In genomic region chr9:14829204-14829603, GRCh38 we compare ENCODE assay signal across 29 cellular contexts.
DNase-seq lines count a peak whose midpoint lies in the region; ATAC-seq, FAIRE-seq and TF ChIP-seq lines count a peak whose summit lies in the region.
"Had no signal": no experiment of that assay in that cellular context is flagged by ENCODE, and none has a peak within 500 bp of the region (broad histone marks: within the 10 kb centered on the region; RNA-seq: fewer than 3 reads in every experiment).

No MANE protein-coding gene starts in this region.

- FAIRE-seq in HepG2 (lab: Jason Lieb, UNC): no peak
- FAIRE-seq: A204.1, A549, D721Med had no signal

- TF ChIP-seq POLR2A in HepG2 (IDR thresholded peaks at IDR 0.05; ENCODE audit: insufficient read depth in 1 of 2, low read depth in 2 of 2, low read length in 2 of 2) (no peak), right lobe of liver (IDR thresholded peaks at IDR 0.05) (no peak)

- no TSS peak for BruUV-seq in HepG2 (replicated peaks; lab: Mats Ljungman, UMichigan)

- in situ Hi-C loops in HepG2 (cut with HindIII; ENCODE audit: extremely low pct_ligation_motif_present, low pct_unique_long_range_greater_than_20kb): no loop called here

- no peaks in the 10 kb centered on the region for H3K4me1 ChIP-seq in HepG2 (ENCODE audit: insufficient read depth, low read length)
- H3K4me1 ChIP-seq in right lobe of liver: no peaks in the 10 kb centered on the region
- H3K4me1 ChIP-seq: A549, BE2C, Caco-2 had no signal

- no peak overlapping the region for H3K4me2 ChIP-seq in HepG2 (ENCODE audit: low read depth, low read length)
- H3K4me2 ChIP-seq: A549; BLaER1; BLaER1 treated with 17β-estradiol and CSF1 and Interleukin-3, amounts not matched to agents 10 nM and 100 nM had no signal

- DNase-seq in HepG2 (ENCODE audit: low spot score) (no peak), right lobe of liver (no peak)
- DNase-seq: 8988T; ACHN; AML-193; BE2C; C1 segment of cervical spinal cord; Caco-2; Calu3; CD4-positive, alpha-beta memory T cell; CD4-positive, alpha-beta T cell; CD4-positive, CD25-positive, alpha-beta regulatory T cell; CD8-positive, alpha-beta memory T cell; CD8-positive, alpha-beta T cell; COR-L47; DMS 273 treated with DMSO at 0.1 percent for 48 hours; DMS153; DMS53; DMS79; DMS79 treated with DMSO at 0.1 percent for 48 hours; DND-41; EL had no signal

- H3K27ac ChIP-seq in HepG2 (ENCODE audit: extremely low read length, insufficient read depth, low read length): no peak overlapping the region
- H3K27ac ChIP-seq in right lobe of liver: no peak overlapping the region
- H3K27ac ChIP-seq: 22Rv1; A549; BLaER1; BLaER1 treated with 17β-estradiol and CSF1 and Interleukin-3, amounts not matched to agents 10 nM and 100 nM; C4-2B had no signal

- intact Hi-C loops in HepG2 (cut with micrococcal nuclease; ENCODE audit: unreplicated experiment) (no loop called here), right lobe of liver (cut with DNase I) (no loop called here)

- ATAC-seq in HepG2: no peak
- ATAC-seq in right lobe of liver: no peak
- ATAC-seq: A549; CD8-positive, alpha-beta T cell had no signal

- H3K4me3 ChIP-seq in HepG2 (replicated peaks in 1 of 3; ENCODE audit: insufficient read depth in 1 of 3, low read depth in 2 of 3, low read length in 3 of 3) (no peak overlapping the region), right lobe of liver (no peak overlapping the region)
- H3K4me3 ChIP-seq: A549; BLaER1; BLaER1 treated with 17β-estradiol and CSF1 and Interleukin-3, amounts not matched to agents 10 nM and 100 nM had no signal

- TF ChIP-seq EP300 in HepG2 (IDR thresholded peaks at IDR 0.05; ENCODE audit: low read depth in 2 of 2, low read length in 2 of 2): no peak
- no peak for TF ChIP-seq EP300 in HepG2 (CRISPR knock-in tag; IDR thresholded peaks at IDR 0.05; ENCODE audit: borderline replicate concordance)

- no peaks in the 10 kb centered on the region for H3K79me2 ChIP-seq in HepG2 (ENCODE audit: insufficient read depth, low read length)

- H3K9ac ChIP-seq in HepG2 (ENCODE audit: insufficient read depth, low read depth, low read length): no peak overlapping the region
- H3K9ac ChIP-seq: BLaER1; BLaER1 treated with 17β-estradiol and CSF1 and Interleukin-3, amounts not matched to agents 10 nM and 100 nM had no signal

- peaks cover 6 to 88% of the 10 kb centered on the region in 2 experiments for H3K36me3 ChIP-seq in HepG2 (replicated peaks in 1 of 2; ENCODE audit: control insufficient read depth in 1 of 2, insufficient read depth in 2 of 2, low read length in 2 of 2)
- H3K36me3 ChIP-seq in right lobe of liver: no peaks in the 10 kb centered on the region
- H3K36me3 ChIP-seq: BE2C; BLaER1; BLaER1 treated with 17β-estradiol and CSF1 and Interleukin-3, amounts not matched to agents 10 nM and 100 nM had no signal

- H3K27me3 ChIP-seq in HepG2 (ENCODE audit: control insufficient read depth in 1 of 2, insufficient read depth in 2 of 2, low read length in 2 of 2): no peaks in the 10 kb centered on the region
- no peaks in the 10 kb centered on the region for H3K27me3 ChIP-seq in right lobe of liver
- H3K27me3 ChIP-seq: BE2C; BLaER1; BLaER1 treated with 17β-estradiol and CSF1 and Interleukin-3, amounts not matched to agents 10 nM and 100 nM had no signal

- peaks cover 5% of the 10 kb centered on the region; the same call in 1 of the 2 replicates for H4K20me1 ChIP-seq in HepG2 (ENCODE audit: insufficient read depth, low read length)
- H4K20me1 ChIP-seq: BLaER1; BLaER1 treated with 17β-estradiol and CSF1 and Interleukin-3, amounts not matched to agents 10 nM and 100 nM had no signal

- H2AFZ ChIP-seq in HepG2 (ENCODE audit: low read length): no peak overlapping the region

- TF ChIP-seq RAD21 in HepG2 (CRISPR knock-in tag; IDR thresholded peaks at IDR 0.05): no peak

- CTCF ChIA-PET in HepG2 (lab: Yijun Ruan, JAX; ENCODE audit: low intra/inter-chr PET ratio, low total read pairs): no interaction called here

- TF ChIP-seq CTCF in HepG2 (CRISPR knock-in tag; IDR thresholded peaks at IDR 0.05) (no peak), right lobe of liver (IDR thresholded peaks at IDR 0.05) (no peak)

- H3K9me3 ChIP-seq in HepG2 (ENCODE audit: low read length): no peaks in the 10 kb centered on the region
- H3K9me3 ChIP-seq in right lobe of liver: no peaks in the 10 kb centered on the region
- H3K9me3 ChIP-seq: A549, BE2C, BLaER1, Caco-2 had no signal

- POLR2A ChIA-PET in HepG2 (lab: Yijun Ruan, JAX): no interaction called here

TF ChIP-seq in HepG2, 621 proteins besides CTCF, POLR2A, EP300 and RAD21:
- TF ChIP-seq RBM22 (optimal IDR thresholded peaks at IDR 0.05; ENCODE audit: low read length) (peak; percentile 91), SAFB2 (CRISPR knock-in tag; IDR thresholded peaks at IDR 0.05; ENCODE audit: borderline replicate concordance, low read depth) (no peak)
TF ChIP-seq in HepG2: peak in this region for 1.
